ENCODE assay signal across 1 cellular context in the genomic region with DNA sequence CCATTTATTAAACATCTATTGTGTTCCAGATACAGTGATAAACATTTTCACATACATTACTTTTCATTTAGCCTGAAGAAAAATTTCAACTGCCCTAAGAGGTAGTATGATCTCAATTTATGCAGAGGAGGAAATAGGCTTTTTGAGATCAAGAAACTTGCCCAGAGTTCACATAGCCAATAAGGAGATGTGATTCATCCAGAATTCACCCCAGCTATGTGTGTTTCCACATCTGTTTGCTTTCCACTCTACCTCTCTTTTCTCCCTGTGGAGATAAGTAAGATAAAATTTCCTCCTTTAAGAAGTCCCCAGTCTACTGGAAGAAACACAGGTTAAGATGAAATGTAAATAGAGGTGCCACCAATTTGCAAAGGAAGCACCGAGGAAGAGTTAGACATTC.
TF ChIP-seq lines count a peak whose summit lies in the region.

No MANE protein-coding gene starts in this region.

TF ChIP-seq in IMR-90, 13 proteins besides CTCF, POLR2A, EP300 and RAD21 (continued from another document):
- TF ChIP-seq, protein P1, sequence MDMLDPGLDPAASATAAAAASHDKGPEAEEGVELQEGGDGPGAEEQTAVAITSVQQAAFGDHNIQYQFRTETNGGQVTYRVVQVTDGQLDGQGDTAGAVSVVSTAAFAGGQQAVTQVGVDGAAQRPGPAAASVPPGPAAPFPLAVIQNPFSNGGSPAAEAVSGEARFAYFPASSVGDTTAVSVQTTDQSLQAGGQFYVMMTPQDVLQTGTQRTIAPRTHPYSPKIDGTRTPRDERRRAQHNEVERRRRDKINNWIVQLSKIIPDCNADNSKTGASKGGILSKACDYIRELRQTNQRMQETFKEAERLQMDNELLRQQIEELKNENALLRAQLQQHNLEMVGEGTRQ (IDR thresholded peaks at IDR 0.05; ENCODE audit: low read depth, low read length): no peak
- TF ChIP-seq MXI1 (IDR thresholded peaks at IDR 0.05; ENCODE audit: borderline replicate concordance, low read depth, low read length): no peak
